In genomic region chrX:77446840-77447239, GRCh38 we compare ENCODE assay signal across 10 cellular contexts. TPM values are rescaled to one million over a fixed set of nuclear protein-coding genes. Genes with fewer than 3 reads are reported as not detected.
DNase-seq lines count a peak whose midpoint lies in the region; ATAC-seq and TF ChIP-seq lines count a peak whose summit lies in the region.
"Had no signal": no experiment of that assay in that cellular context is flagged by ENCODE, and none has a peak within 500 bp of the region (broad histone marks: within the 10 kb centered on the region; RNA-seq: fewer than 3 reads in every experiment).

No MANE protein-coding gene starts in this region.

- no peaks in the 10 kb centered on the region for H3K9me3 ChIP-seq in parathyroid adenoma (ENCODE audit: control insufficient read depth, low read length)
- H3K9me3 ChIP-seq in Peyer's patch = no peaks in the 10 kb centered on the region
- H3K9me3 ChIP-seq: prostate gland had no signal

- no peak overlapping the region for H3K27ac Mint-ChIP-seq in activated B cell treated with CpG ODN at 0.5 μM for 24 hours

- H3K27ac ChIP-seq in parathyroid adenoma (no peak overlapping the region), Peyer's patch (no peak overlapping the region)
- H3K27ac ChIP-seq: HL-60, prostate gland had no signal

- H3K4me3 ChIP-seq in fibroblast of the aortic adventitia (ENCODE audit: low read depth, low read length) (peak overlapping the region; percentile 60), parathyroid adenoma (ENCODE audit: low read depth, low read length) (peak overlapping the region; percentile 54), Peyer's patch (peak overlapping the region in 1 of 4 donors; percentile 37)

- H3K4me1 Mint-ChIP-seq in activated B cell treated with CpG ODN at 0.5 μM for 24 hours = peaks cover 19% of the 10 kb centered on the region

- ATAC-seq in activated B cell treated with CpG ODN at 0.5 μM for 24 hours (ENCODE audit: low read depth) (no peak), GM19455 (IDR thresholded peaks at IDR 0.05; ENCODE audit: unreplicated experiment) (no peak), HG02973 (IDR thresholded peaks at IDR 0.05; ENCODE audit: unreplicated experiment) (no peak), GM18519 (IDR thresholded peaks at IDR 0.05; ENCODE audit: low FRiP score, unreplicated experiment) (no peak)

- H3K27me3 Mint-ChIP-seq in activated B cell treated with CpG ODN at 0.5 μM for 24 hours = peaks cover 17% of the 10 kb centered on the region

- no peaks in the 10 kb centered on the region for H3K9me3 Mint-ChIP-seq in activated B cell treated with CpG ODN at 0.5 μM for 24 hours

- intact Hi-C loops in activated B cell treated with CpG ODN at 0.5 μM for 24 hours (cut with micrococcal nuclease) = no loop called here

- no peaks in the 10 kb centered on the region for H3K4me1 ChIP-seq in parathyroid adenoma
- no peaks in the 10 kb centered on the region for H3K4me1 ChIP-seq in Peyer's patch
- H3K4me1 ChIP-seq: prostate gland had no signal

- no peak for TF ChIP-seq CTCF in activated B cell treated with CpG ODN at 0.5 μM for 24 hours (IDR thresholded peaks at IDR 0.05)
- no peak for TF ChIP-seq CTCF in fibroblast of the aortic adventitia (IDR thresholded peaks at IDR 0.05; ENCODE audit: insufficient read depth, low read length)
- TF ChIP-seq CTCF in parathyroid adenoma (IDR thresholded peaks at IDR 0.05) = no peak
- no peak for TF ChIP-seq CTCF in Peyer's patch (IDR thresholded peaks at IDR 0.05)

- peak overlapping the region; percentile 69 for H2AFZ ChIP-seq in parathyroid adenoma

- H3K9ac ChIP-seq in parathyroid adenoma = no peak overlapping the region

- no peak for TF ChIP-seq POLR2A in Peyer's patch (IDR thresholded peaks at IDR 0.05)

- H3K27me3 ChIP-seq in parathyroid adenoma (ENCODE audit: control insufficient read depth, insufficient read depth, low read length) = no peaks in the 10 kb centered on the region
- no peaks in the 10 kb centered on the region for H3K27me3 ChIP-seq in Peyer's patch

- DNase-seq in DMS79 (lab: John Stamatoyannopoulos, UW) = peak; percentile 32
- no peak for DNase-seq in activated B cell treated with CpG ODN at 0.5 μM for 24 hours
- peak; percentile 74 for DNase-seq in fibroblast of the aortic adventitia (ENCODE audit: low read depth)
- no peak for DNase-seq in Peyer's patch

- H3K36me3 ChIP-seq in parathyroid adenoma (ENCODE audit: control insufficient read depth, insufficient read depth, low read length) (no peaks in the 10 kb centered on the region), Peyer's patch (no peaks in the 10 kb centered on the region)
- H3K36me3 ChIP-seq: prostate gland had no signal

- CTCF ChIA-PET in activated B cell treated with CpG ODN at 0.5 μM for 24 hours (lab: Charles Lee) = no interaction called here

- no peaks in the 10 kb centered on the region for H3K79me2 ChIP-seq in parathyroid adenoma

- POLR2A ChIA-PET in activated B cell treated with CpG ODN at 0.5 μM for 24 hours (lab: Charles Lee) = no interaction called here

- H3K4me3 Mint-ChIP-seq in activated B cell treated with CpG ODN at 0.5 μM for 24 hours = peak overlapping the region; percentile 75

- peak overlapping the region; percentile 66 for H3K4me2 ChIP-seq in parathyroid adenoma (ENCODE audit: low read length)

- H3K36me3 Mint-ChIP-seq in activated B cell treated with CpG ODN at 0.5 μM for 24 hours (ENCODE audit: low read depth) = no peaks in the 10 kb centered on the region

RNA-seq across cellular contexts. Expression of gene FGF16, which starts 0.3 kb away (rescaled TPM):
- total RNA-seq in activated B cell treated with CpG ODN at 0.5 μM for 24 hours (not detected in 2 replicates), fibroblast of the aortic adventitia (ENCODE audit: low replicate concordance) (1.8 and 5.9 TPM in 2 replicates), Peyer's patch (not detected)

Comparison
In these comparisons a context has a peak if more than half of its experiments do, and no peak if none do; other contexts are left out.
1. DNase-seq: peak in DMS79 (single experiment) and fibroblast of the aortic adventitia (single experiment); none in activated B cell treated with CpG ODN at 0.5 μM for 24 hours (single experiment) and Peyer's patch (0 of 3).